8 cellular contexts compared by ENCODE assay signal in the genomic region with DNA sequence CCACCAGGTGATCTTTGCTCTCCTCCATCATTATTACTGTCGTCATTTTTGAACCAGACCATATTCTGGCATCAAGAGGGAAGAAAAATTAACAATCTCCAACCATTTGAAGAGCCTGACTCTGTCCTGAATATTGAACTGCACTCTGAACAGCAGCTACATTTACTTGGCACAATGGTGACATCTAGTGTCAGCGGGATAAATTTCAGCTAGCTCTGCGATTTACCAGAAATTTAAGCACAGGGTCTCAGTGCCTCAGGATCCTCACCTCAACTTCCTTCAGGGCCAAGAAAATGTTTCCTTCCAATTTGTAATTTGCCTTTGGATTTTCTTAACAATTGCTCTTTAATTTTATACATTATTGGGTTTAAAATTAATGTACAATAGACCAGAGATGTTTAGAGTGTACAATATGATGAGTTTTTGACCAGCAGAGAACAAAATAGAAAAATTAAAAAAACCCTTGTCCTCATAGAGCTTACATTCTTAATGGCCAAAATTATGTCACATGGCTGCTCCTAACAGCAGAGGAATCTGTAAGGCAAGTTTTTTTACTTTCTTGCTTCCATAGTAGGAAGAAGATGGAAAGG. TPM values are rescaled to one million over a fixed set of nuclear protein-coding genes. Genes with fewer than 3 reads are reported as not detected.
DNase-seq lines count a peak whose midpoint lies in the region; ATAC-seq and TF ChIP-seq lines count a peak whose summit lies in the region.

No MANE protein-coding gene starts in this region.

- H3K27me3 ChIP-seq in CD8-positive, alpha-beta T cell (ENCODE audit: insufficient read depth, low read length): no peaks in the 10 kb centered on the region

- H3K9me3 ChIP-seq in CD8-positive, alpha-beta T cell (ENCODE audit: low read length): no peaks in the 10 kb centered on the region

- intact Hi-C loops in CD8-positive, alpha-beta T cell (cut with DNase I, micrococcal nuclease): loop anchor here (1.0 to 5.0 kb wide), 4 partner anchors 38 to 111 kb away; a partner anchor contains a TSS

- H3K36me3 Mint-ChIP-seq in CD8-positive, alpha-beta T cell: no peaks in the 10 kb centered on the region

- peak; percentile 18 to 63 (median 39) for DNase-seq in CD8-positive, alpha-beta T cell
- DNase-seq in GM20000 (ENCODE audit: low spot score) (peak; percentile 73), NCI-H2107 (lab: John Stamatoyannopoulos, UW) (peak; percentile 29), dedifferentiated amniotic fluid mesenchymal stem cell (ENCODE audit: extremely low spot score) (peak; percentile 74), medulla oblongata (ENCODE audit: extremely low spot score) (peak; percentile 73), superior temporal gyrus (ENCODE audit: extremely low spot score) (peak; percentile 82), NCI-H187 treated with DMSO at 0.1 percent for 48 hours (lab: John Stamatoyannopoulos, UW) (no peak)

- CTCF ChIA-PET in CD8-positive, alpha-beta T cell (lab: Charles Lee): interaction anchor here (0.5 to 7.9 kb wide), 20 partner anchors 9 to 793 kb away, joined by 3 to 209 read pairs (median 4); no protein-coding TSS in a partner anchor

- no peak overlapping the region for H3K4me3 Mint-ChIP-seq in CD8-positive, alpha-beta T cell

- no peak overlapping the region for H3K27ac Mint-ChIP-seq in CD8-positive, alpha-beta T cell

- no peaks in the 10 kb centered on the region for H3K4me1 ChIP-seq in CD8-positive, alpha-beta T cell (ENCODE audit: insufficient read depth, low read length)

- POLR2A ChIA-PET in CD8-positive, alpha-beta T cell (lab: Charles Lee): interaction anchor here (1.0 kb wide), 1 partner anchor 88 kb away, joined by 3 read pairs; no protein-coding TSS in a partner anchor

- no peak overlapping the region for H3K27ac ChIP-seq in CD8-positive, alpha-beta T cell (ENCODE audit: low read depth, low read length)

- H3K4me1 Mint-ChIP-seq in CD8-positive, alpha-beta T cell (ENCODE audit: low read depth): no peaks in the 10 kb centered on the region

- no peaks in the 10 kb centered on the region for H3K36me3 ChIP-seq in CD8-positive, alpha-beta T cell (ENCODE audit: insufficient read depth, low read length)

- ATAC-seq in CD8-positive, alpha-beta T cell: peak; percentile 73

- H3K27me3 Mint-ChIP-seq in CD8-positive, alpha-beta T cell (ENCODE audit: low read depth): peaks cover 15% of the 10 kb centered on the region

- H3K9me3 Mint-ChIP-seq in CD8-positive, alpha-beta T cell: no peaks in the 10 kb centered on the region

- H3K4me3 ChIP-seq in CD8-positive, alpha-beta T cell (ENCODE audit: low read depth, low read length): no peak overlapping the region
- no peak overlapping the region for H3K4me3 ChIP-seq in WI38 (ENCODE audit: low read depth, low read length)

- TF ChIP-seq CTCF in CD8-positive, alpha-beta T cell (IDR thresholded peaks at IDR 0.05): peak; percentile 74
- peak; percentile 70 for TF ChIP-seq CTCF in GM20000 (IDR thresholded peaks at IDR 0.05; ENCODE audit: extremely low read depth, missing control alignments)
- peak; percentile 50 for TF ChIP-seq CTCF in WI38 (IDR thresholded peaks at IDR 0.05; ENCODE audit: low read depth, low read length)

RNA-seq across cellular contexts. Expression of a gene that starts 10.7 kb away (rescaled TPM):
- 1 to 10 TPM; 4.8 to 6.7 TPM for total RNA-seq in CD8-positive, alpha-beta T cell

RNA-seq across cellular contexts. Expression of a gene that starts 26.4 kb away (rescaled TPM):
- not detected for total RNA-seq in CD8-positive, alpha-beta T cell

RNA-seq across cellular contexts. Expression of a gene that starts 37.8 kb away (rescaled TPM):
- 1 to 10 TPM; 8.0 to 8.5 TPM for total RNA-seq in CD8-positive, alpha-beta T cell

RNA-seq across cellular contexts. Expression of a gene that starts 58.0 kb away (rescaled TPM):
- not detected for total RNA-seq in CD8-positive, alpha-beta T cell
